In the genomic region with DNA sequence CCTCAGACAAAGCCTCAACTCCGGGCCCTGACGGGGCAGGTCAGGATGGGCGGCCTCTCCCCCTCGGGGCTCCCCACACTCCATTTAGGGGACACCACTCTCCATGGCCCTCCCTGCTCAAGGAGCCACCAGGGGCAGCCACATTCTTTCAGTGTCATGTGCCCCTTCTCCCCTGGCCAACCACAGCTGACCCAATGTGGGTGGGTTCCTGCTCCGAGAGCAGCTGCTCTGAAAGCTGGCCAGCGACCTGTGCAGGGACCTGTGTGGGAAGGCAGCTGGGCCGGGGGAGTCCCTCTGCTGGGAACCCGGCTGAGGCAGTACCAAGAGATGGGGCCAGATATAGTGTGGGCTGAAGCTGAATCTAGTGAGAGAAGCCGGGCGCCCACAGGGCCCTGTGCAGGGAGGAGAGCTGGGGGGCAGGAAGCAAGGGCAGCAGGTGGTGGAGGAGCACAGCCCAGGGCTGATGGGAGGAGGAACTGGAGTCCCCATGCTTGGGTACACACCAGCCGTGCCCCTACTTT, we compare ENCODE assay signal across 10 cellular contexts.
DNase-seq lines count a peak whose midpoint lies in the region; ATAC-seq and TF ChIP-seq lines count a peak whose summit lies in the region.
"Had no signal": no experiment of that assay in that cellular context is flagged by ENCODE, and none has a peak within 500 bp of the region (broad histone marks: within the 10 kb centered on the region; RNA-seq: fewer than 3 reads in every experiment).

No MANE protein-coding gene starts in this region.

- H3K36me3 ChIP-seq in HAP-1 (replicated peaks), result no peaks in the 10 kb centered on the region

- CTCF ChIA-PET in HEK293T (lab: Yijun Ruan, JAX), result interaction anchor here (1.1 kb wide), 1 partner anchor 59 kb away, joined by 3 read pairs; no protein-coding TSS in a partner anchor

- no peaks in the 10 kb centered on the region for H3K9me3 Mint-ChIP-seq in activated naive CD8-positive, alpha-beta T cell treated with anti-CD3 and anti-CD28 coated beads, Interleukin-2, amount 50 U/mL, for 24 hours
- no peaks in the 10 kb centered on the region for H3K9me3 Mint-ChIP-seq in nephron progenitor cell

- H3K4me1 ChIP-seq in HAP-1, result no peaks in the 10 kb centered on the region

- DNase-seq in GM13976 (ENCODE audit: low spot score) (peak; percentile 81), nephron progenitor cell (peak; percentile 32), HEK293T (ENCODE audit: extremely low spot score) (no peak), HAP-1 (ENCODE audit: low spot score in 2 of 2) (no peak), SKM-1 (lab: John Stamatoyannopoulos, UW; ENCODE audit: unreplicated experiment) (no peak)
- DNase-seq in activated naive CD8-positive, alpha-beta T cell treated with anti-CD3 and anti-CD28 coated beads, Interleukin-2, amount 50 U/mL, for 24 hours, result peak; percentile 34
- DNase-seq in activated naive CD4-positive, alpha-beta T cell treated with Interleukin-2 at 50 U/mL for 16 hours, result no peak
- DNase-seq: GDM1, NCI-H748 treated with DMSO at 0.1 percent for 48 hours had no signal

- in situ Hi-C loops in GM13976 (cut with MboI; ENCODE audit: low sequenced_read_pairs, unreplicated experiment) (no loop called here), HAP-1 (cut with MboI; ENCODE audit: low sequenced_read_pairs) (no loop called here)

- peaks cover 34% of the 10 kb centered on the region for H3K4me1 Mint-ChIP-seq in activated naive CD8-positive, alpha-beta T cell treated with anti-CD3 and anti-CD28 coated beads, Interleukin-2, amount 50 U/mL, for 24 hours
- H3K4me1 Mint-ChIP-seq in nephron progenitor cell, result peaks cover 54% of the 10 kb centered on the region

- no peak for TF ChIP-seq CTCF in GM13976 (IDR thresholded peaks at IDR 0.05; ENCODE audit: borderline replicate concordance, control extremely low read depth, extremely low read depth, insufficient read depth, missing control alignments)
- no peak for TF ChIP-seq CTCF in nephron progenitor cell (IDR thresholded peaks at IDR 0.05)

- H3K27me3 Mint-ChIP-seq in activated naive CD8-positive, alpha-beta T cell treated with anti-CD3 and anti-CD28 coated beads, Interleukin-2, amount 50 U/mL, for 24 hours, result no peaks in the 10 kb centered on the region
- peaks cover 2% of the 10 kb centered on the region for H3K27me3 Mint-ChIP-seq in nephron progenitor cell (ENCODE audit: low read depth, poor library complexity)

- H3K27ac Mint-ChIP-seq in activated naive CD8-positive, alpha-beta T cell treated with anti-CD3 and anti-CD28 coated beads, Interleukin-2, amount 50 U/mL, for 24 hours, result no peak overlapping the region
- H3K27ac Mint-ChIP-seq in nephron progenitor cell, result no peak overlapping the region

- peak; percentile 66 for ATAC-seq in HG02610 (IDR thresholded peaks at IDR 0.05; ENCODE audit: unreplicated experiment)
- peak; percentile 68 for ATAC-seq in activated naive CD8-positive, alpha-beta T cell treated with anti-CD3 and anti-CD28 coated beads, Interleukin-2, amount 50 U/mL, for 24 hours

- no peaks in the 10 kb centered on the region for H3K27me3 ChIP-seq in HAP-1 (ENCODE audit: low read depth)

- no peak overlapping the region for H3K4me3 Mint-ChIP-seq in activated naive CD8-positive, alpha-beta T cell treated with anti-CD3 and anti-CD28 coated beads, Interleukin-2, amount 50 U/mL, for 24 hours
- no peak overlapping the region for H3K4me3 Mint-ChIP-seq in nephron progenitor cell

- peaks cover under 1% of the 10 kb centered on the region for H3K36me3 Mint-ChIP-seq in activated naive CD8-positive, alpha-beta T cell treated with anti-CD3 and anti-CD28 coated beads, Interleukin-2, amount 50 U/mL, for 24 hours (ENCODE audit: low read depth)
- H3K36me3 Mint-ChIP-seq in nephron progenitor cell (ENCODE audit: low read depth), result no peaks in the 10 kb centered on the region

- POLR2A ChIA-PET in HEK293T (lab: Yijun Ruan, JAX), result no interaction called here

- H3K9me3 ChIP-seq in HAP-1, result no peaks in the 10 kb centered on the region

- H3K4me3 ChIP-seq in HAP-1, result no peak overlapping the region

TF ChIP-seq in HEK293T, 16 proteins besides CTCF, POLR2A, EP300 and RAD21:
- TF ChIP-seq SP1 (IDR thresholded peaks at IDR 0.05) (no peak), NFRKB (IDR thresholded peaks at IDR 0.05) (no peak), FOXA1 (IDR thresholded peaks at IDR 0.05) (no peak)

Comparison
In these comparisons a context has a peak if more than half of its experiments do, and no peak if none do; other contexts are left out.
1. DNase-seq: peak in GM13976 (single experiment), activated naive CD8-positive, alpha-beta T cell treated with anti-CD3 and anti-CD28 coated beads, Interleukin-2, amount 50 U/mL, for 24 hours (single experiment) and nephron progenitor cell (single experiment); none in HEK293T (single experiment), HAP-1 (0 of 2), activated naive CD4-positive, alpha-beta T cell treated with Interleukin-2 at 50 U/mL for 16 hours (single experiment) and SKM-1 (single experiment).